21 cellular contexts compared by ENCODE assay signal in the genomic region with DNA sequence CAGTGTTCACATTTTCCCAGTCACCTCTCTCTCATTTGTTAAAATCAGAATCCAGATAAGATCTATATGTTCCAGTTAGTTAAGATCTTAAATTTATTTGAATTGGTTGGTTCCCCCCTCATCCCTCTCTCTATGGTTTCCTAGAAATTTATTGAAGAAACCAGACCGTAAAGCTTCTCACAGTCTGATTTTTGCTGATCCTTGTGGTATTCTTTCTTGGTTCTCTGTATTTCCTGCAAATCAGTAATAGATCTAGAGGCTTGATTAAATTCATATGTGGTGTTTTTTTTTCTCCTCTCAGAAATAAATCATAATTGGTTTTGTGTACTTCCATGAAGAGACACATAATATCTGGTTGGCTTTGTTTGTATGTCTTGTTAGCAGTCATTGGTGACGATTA.
DNase-seq lines count a peak whose midpoint lies in the region; ATAC-seq and TF ChIP-seq lines count a peak whose summit lies in the region.
"Had no signal": no experiment of that assay in that cellular context is flagged by ENCODE, and none has a peak within 500 bp of the region (broad histone marks: within the 10 kb centered on the region; RNA-seq: fewer than 3 reads in every experiment).

No MANE protein-coding gene starts in this region.

- intact Hi-C loops in A673 (cut with micrococcal nuclease; ENCODE audit: unreplicated experiment) (no loop called here), head of caudate nucleus (cut with DNase I) (no loop called here), uterus (cut with DNase I; ENCODE audit: low total_unique reads) (no loop called here)

- H3K27me3 Mint-ChIP-seq in T-helper 17 cell (no peaks in the 10 kb centered on the region), nephron (ENCODE audit: low read depth) (no peaks in the 10 kb centered on the region)
- H3K27me3 Mint-ChIP-seq: CD4-positive, alpha-beta T cell; CD8-positive, alpha-beta memory T cell had no signal

- H3K4me3 ChIP-seq in A673 (ENCODE audit: low read depth, low read length, poor library complexity, severe bottlenecking) (no peak overlapping the region), uterus (no peak overlapping the region)
- H3K4me3 ChIP-seq: BLaER1 treated with 17β-estradiol and CSF1 and Interleukin-3, amounts not matched to agents 10 nM and 100 nM; GM23338 had no signal

- H3K36me3 ChIP-seq in A673 (ENCODE audit: insufficient read depth, low read length, poor library complexity, severe bottlenecking) = no peaks in the 10 kb centered on the region
- H3K36me3 ChIP-seq in uterus = no peaks in the 10 kb centered on the region
- H3K36me3 ChIP-seq: BE2C had no signal

- no peaks in the 10 kb centered on the region for H3K9me3 Mint-ChIP-seq in nephron
- H3K9me3 Mint-ChIP-seq: CD4-positive, alpha-beta T cell; CD8-positive, alpha-beta memory T cell; GM23338; H9 had no signal

- BruUV-seq in A673 (replicated peaks; lab: Mats Ljungman, UMichigan) = no TSS peak

- DNase-seq in A673 (ENCODE audit: low spot score) (no peak), T-helper 17 cell (no peak), fibroblast of peridontal ligament (ENCODE audit: extremely low read depth) (peak; percentile 24), DMS53 treated with DMSO at 0.1 percent for 48 hours (lab: John Stamatoyannopoulos, UW; ENCODE audit: unreplicated experiment) (no peak), head of caudate nucleus (no peak), uterus (no peak)
- DNase-seq: ACHN; AML-193; BE2C; CD4-positive, alpha-beta T cell; CD8-positive, alpha-beta memory T cell; DMS 273 treated with DMSO at 0.1 percent for 48 hours; DMS79 treated with DMSO at 0.1 percent for 48 hours; H9 had no signal

- TF ChIP-seq CTCF in A673 (conservative IDR thresholded peaks at IDR 0.05; ENCODE audit: low read depth, low read length) = no peak
- no peak for TF ChIP-seq CTCF in nephron (IDR thresholded peaks at IDR 0.05; ENCODE audit: unreplicated experiment in 3 of 3)
- TF ChIP-seq CTCF in uterus (IDR thresholded peaks at IDR 0.05) = no peak

- H3K4me1 ChIP-seq in A673 (ENCODE audit: insufficient read depth, low read length, poor library complexity, severe bottlenecking) = peaks cover 27% of the 10 kb centered on the region
- H3K4me1 ChIP-seq in uterus = no peaks in the 10 kb centered on the region
- H3K4me1 ChIP-seq: BE2C had no signal

- H3K36me3 Mint-ChIP-seq in T-helper 17 cell (ENCODE audit: low read depth) = peaks cover 3% of the 10 kb centered on the region
- peaks cover 7% of the 10 kb centered on the region for H3K36me3 Mint-ChIP-seq in nephron (ENCODE audit: low read depth)
- H3K36me3 Mint-ChIP-seq: CD14-positive monocyte had no signal

- H3K9me3 ChIP-seq in A673 (ENCODE audit: low read depth, low read length, poor library complexity, severe bottlenecking) (no peaks in the 10 kb centered on the region), T-helper 17 cell (ENCODE audit: control insufficient read depth, low read length, poor library complexity, severe bottlenecking) (no peaks in the 10 kb centered on the region), uterus (no peaks in the 10 kb centered on the region)
- H3K9me3 ChIP-seq: BE2C; BLaER1 treated with 17β-estradiol and CSF1 and Interleukin-3, amounts not matched to agents 10 nM and 100 nM had no signal

- H3K27ac ChIP-seq in A673 (ENCODE audit: low read depth, low read length, poor library complexity, severe bottlenecking) (peak overlapping the region; percentile 2), uterus (no peak overlapping the region)
- H3K27ac ChIP-seq: 22Rv1; BLaER1 treated with 17β-estradiol and CSF1 and Interleukin-3, amounts not matched to agents 10 nM and 100 nM had no signal

- peaks cover 6% of the 10 kb centered on the region for H3K4me1 Mint-ChIP-seq in T-helper 17 cell
- peaks cover 10% of the 10 kb centered on the region for H3K4me1 Mint-ChIP-seq in nephron
- H3K4me1 Mint-ChIP-seq: CD14-positive monocyte, GM23338, H9 had no signal

- TF ChIP-seq POLR2A in uterus (IDR thresholded peaks at IDR 0.05) = no peak

- POLR2A ChIA-PET in A673 (lab: Charles Lee; ENCODE audit: low non-redundant PET) = no interaction called here

- ATAC-seq in T-helper 17 cell = no peak
- ATAC-seq in HG03108 (IDR thresholded peaks at IDR 0.05; ENCODE audit: unreplicated experiment) = no peak
- ATAC-seq: GM23338, HCT116 had no signal

- H3K27ac Mint-ChIP-seq in T-helper 17 cell (peak overlapping the region; percentile 51), nephron (peak overlapping the region; percentile 10 to 75 (median 18))
- H3K27ac Mint-ChIP-seq: CD14-positive monocyte; CD4-positive, alpha-beta T cell; CD8-positive, alpha-beta memory T cell; GM23338; H9 had no signal

- H3K27me3 ChIP-seq in A673 (replicated peaks; ENCODE audit: insufficient read depth, low read depth, low read length, poor library complexity) (no peaks in the 10 kb centered on the region), uterus (no peaks in the 10 kb centered on the region)
- H3K27me3 ChIP-seq: BE2C; BLaER1 treated with 17β-estradiol and CSF1 and Interleukin-3, amounts not matched to agents 10 nM and 100 nM had no signal

- CTCF ChIA-PET in A673 (lab: Charles Lee) = no interaction called here

- H3K4me3 Mint-ChIP-seq in T-helper 17 cell (no peak overlapping the region), nephron (no peak overlapping the region)
- H3K4me3 Mint-ChIP-seq: CD14-positive monocyte; CD4-positive, alpha-beta T cell; CD8-positive, alpha-beta memory T cell; GM23338; H9 had no signal
